Comparison of ENCODE assay signal across 9 cellular contexts in the genomic region with DNA sequence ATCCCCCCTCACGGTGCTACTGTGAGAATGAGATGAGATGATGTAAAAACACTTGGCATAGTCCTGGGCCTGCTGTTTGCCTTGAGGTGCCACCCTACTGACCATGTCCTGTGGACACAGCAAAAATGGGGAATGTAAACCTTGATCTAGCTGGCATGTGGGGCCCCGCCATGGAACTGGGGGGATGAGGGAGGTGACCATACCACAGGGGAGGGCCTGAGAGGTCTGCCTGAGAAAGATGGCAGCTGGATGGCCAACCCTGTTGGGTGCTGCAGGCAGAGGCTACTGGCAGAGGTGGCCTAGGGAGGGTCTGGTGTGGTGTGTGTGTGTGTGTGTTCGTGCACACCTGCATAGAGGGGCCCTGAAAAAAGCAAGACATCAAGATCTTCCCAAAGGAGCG. TPM values are rescaled to one million over a fixed set of nuclear protein-coding genes. Genes with fewer than 3 reads are reported as not detected.
DNase-seq lines count a peak whose midpoint lies in the region; ATAC-seq and TF ChIP-seq lines count a peak whose summit lies in the region.
"Had no signal": no experiment of that assay in that cellular context is flagged by ENCODE, and none has a peak within 500 bp of the region (broad histone marks: within the 10 kb centered on the region; RNA-seq: fewer than 3 reads in every experiment).

No MANE protein-coding gene starts in this region.

- intact Hi-C loops in CD4-positive, alpha-beta T cell (cut with DNase I, micrococcal nuclease), result no loop called here
- intact Hi-C loops in psoas muscle (cut with DNase I), result no loop called here

- H3K36me3 Mint-ChIP-seq in CD4-positive, alpha-beta T cell (ENCODE audit: low read depth), result no peaks in the 10 kb centered on the region
- H3K36me3 Mint-ChIP-seq in IgD-negative memory B cell, result no peaks in the 10 kb centered on the region
- peaks cover 8% of the 10 kb centered on the region for H3K36me3 Mint-ChIP-seq in glutamatergic neuron (ENCODE audit: unreplicated experiment)

- TF ChIP-seq CTCF in CD4-positive, alpha-beta T cell (IDR thresholded peaks at IDR 0.05), result no peak
- TF ChIP-seq CTCF in glutamatergic neuron (IDR thresholded peaks at IDR 0.05; ENCODE audit: partially characterized antibody, unreplicated experiment) (no peak), psoas muscle (IDR thresholded peaks at IDR 0.05) (no peak)

- no peaks in the 10 kb centered on the region for H3K36me3 ChIP-seq in psoas muscle (ENCODE audit: insufficient read depth in 1 of 2, low read depth in 1 of 2)

- no peaks in the 10 kb centered on the region for H3K9me3 ChIP-seq in CD4-positive, alpha-beta T cell (ENCODE audit: control insufficient read depth, low read length)
- H3K9me3 ChIP-seq in psoas muscle, result no peaks in the 10 kb centered on the region

- no peak overlapping the region for H3K27ac Mint-ChIP-seq in CD4-positive, alpha-beta T cell
- H3K27ac Mint-ChIP-seq in IgD-negative memory B cell (peak overlapping the region; percentile 64 to 92 (median 88)), glutamatergic neuron (ENCODE audit: unreplicated experiment) (no peak overlapping the region)

- peaks cover 30% of the 10 kb centered on the region for H3K4me1 Mint-ChIP-seq in CD4-positive, alpha-beta T cell (ENCODE audit: low read depth)
- peaks cover 38 to 45% (median 39%) of the 10 kb centered on the region in 3 donors for H3K4me1 Mint-ChIP-seq in IgD-negative memory B cell
- peaks cover 17% of the 10 kb centered on the region for H3K4me1 Mint-ChIP-seq in glutamatergic neuron (ENCODE audit: low read depth, unreplicated experiment)

- H3K9me3 Mint-ChIP-seq in CD4-positive, alpha-beta T cell, result no peaks in the 10 kb centered on the region
- H3K9me3 Mint-ChIP-seq in IgD-negative memory B cell (peaks cover 0 to 2% (median 0%) of the 10 kb centered on the region in 3 donors), glutamatergic neuron (ENCODE audit: unreplicated experiment) (peaks cover 12% of the 10 kb centered on the region)

- no peak overlapping the region for H3K27ac ChIP-seq in CD4-positive, alpha-beta T cell (ENCODE audit: low read depth, low read length)
- peak overlapping the region; percentile 76 for H3K27ac ChIP-seq in psoas muscle

- peak overlapping the region; percentile 89 for H3K4me3 Mint-ChIP-seq in CD4-positive, alpha-beta T cell
- H3K4me3 Mint-ChIP-seq in IgD-negative memory B cell (peak overlapping the region; percentile 66 to 96 (median 92)), glutamatergic neuron (ENCODE audit: unreplicated experiment) (peak overlapping the region; percentile 50)

- POLR2A ChIA-PET in CD4-positive, alpha-beta T cell (lab: Charles Lee), result interaction anchor here (5.6 kb wide), 1 partner anchor 19 kb away, joined by 44 read pairs; no protein-coding TSS in a partner anchor

- H3K4me1 ChIP-seq in psoas muscle, result no peaks in the 10 kb centered on the region

- CTCF ChIA-PET in CD4-positive, alpha-beta T cell (lab: Charles Lee), result no interaction called here

- H3K27me3 Mint-ChIP-seq in CD4-positive, alpha-beta T cell, result peaks cover 52% of the 10 kb centered on the region
- no peaks in the 10 kb centered on the region for H3K27me3 Mint-ChIP-seq in IgD-negative memory B cell
- peaks cover 27% of the 10 kb centered on the region for H3K27me3 Mint-ChIP-seq in glutamatergic neuron (ENCODE audit: unreplicated experiment)

- DNase-seq in CD4-positive, alpha-beta T cell, result no peak
- no peak for DNase-seq in glutamatergic neuron
- DNase-seq in psoas muscle, result no peak
- DNase-seq in medulla oblongata (ENCODE audit: extremely low spot score), result no peak
- DNase-seq in DMS153 (lab: John Stamatoyannopoulos, UW), result no peak
- DNase-seq in HuH-7 (ENCODE audit: low spot score), result no peak
- DNase-seq: NCI-H446 had no signal

- peaks cover 28% of the 10 kb centered on the region for H3K27me3 ChIP-seq in CD4-positive, alpha-beta T cell (ENCODE audit: control insufficient read depth, insufficient read depth, low read length)
- H3K27me3 ChIP-seq in psoas muscle (ENCODE audit: insufficient read depth in 3 of 3, low read length in 2 of 3), result peaks cover 0 to 18% (median 2%) of the 10 kb centered on the region in 3 donors

- 57 to 75% (median 65%) methylated on average over 4 of the region's 4 CpGs for WGBS in psoas muscle, 3 donors

- no peak for ATAC-seq in CD4-positive, alpha-beta T cell (ENCODE audit: poor library complexity)
- ATAC-seq in psoas muscle (no peak), GM21717 (IDR thresholded peaks at IDR 0.05; ENCODE audit: unreplicated experiment) (no peak)

- H3K4me3 ChIP-seq in psoas muscle, result peak overlapping the region; percentile 74

RNA-seq across cellular contexts. Expression of a gene that starts 0.8 kb away (rescaled TPM):
- not detected for total RNA-seq in CD4-positive, alpha-beta T cell
- polyA plus RNA-seq in IgD-negative memory B cell, result 5.7 TPM
- total RNA-seq in glutamatergic neuron (ENCODE audit: unreplicated experiment), result not detected
- total RNA-seq in psoas muscle, result 1 to 10 TPM in 3 of 4 donors, under 1 TPM in 1; 0.78 to 4.9 (median 1.9) TPM
- under 1 TPM; 0.78 to 0.93 (median 0.80) TPM for polyA plus RNA-seq in psoas muscle

RNA-seq across cellular contexts. Expression of a gene that starts 27.7 kb away (rescaled TPM):
- not detected for total RNA-seq in CD4-positive, alpha-beta T cell
- 0.63 TPM for polyA plus RNA-seq in IgD-negative memory B cell
- not detected for total RNA-seq in glutamatergic neuron (ENCODE audit: unreplicated experiment)
- total RNA-seq in psoas muscle, result 1 to 10 TPM in 1 of 4 donors, under 1 TPM in 3; 0.19 to 1.2 (median 0.26) TPM
- under 1 TPM; 0.04 to 0.35 (median 0.16) TPM for polyA plus RNA-seq in psoas muscle

Comparison
In these comparisons a context has a peak if more than half of its experiments do, and no peak if none do; other contexts are left out.
1. H3K27ac Mint-ChIP-seq: peak in IgD-negative memory B cell (3 of 3); none in CD4-positive, alpha-beta T cell (single experiment) and glutamatergic neuron (single experiment).
2. Peak in every context shown above with its lines, with median percentiles within 50 percentile points of each other: H3K4me3 Mint-ChIP-seq.